Comparison of ENCODE assay signal across 2 cellular contexts in genomic region chr22:42646569-42647525, GRCh38.
TF ChIP-seq lines count a peak whose summit lies in the region.

No MANE protein-coding gene starts in this region.

TF ChIP-seq in SK-N-SH, 30 proteins besides CTCF, POLR2A, EP300 and RAD21 (continued from another document):
- TF ChIP-seq, protein P1, sequence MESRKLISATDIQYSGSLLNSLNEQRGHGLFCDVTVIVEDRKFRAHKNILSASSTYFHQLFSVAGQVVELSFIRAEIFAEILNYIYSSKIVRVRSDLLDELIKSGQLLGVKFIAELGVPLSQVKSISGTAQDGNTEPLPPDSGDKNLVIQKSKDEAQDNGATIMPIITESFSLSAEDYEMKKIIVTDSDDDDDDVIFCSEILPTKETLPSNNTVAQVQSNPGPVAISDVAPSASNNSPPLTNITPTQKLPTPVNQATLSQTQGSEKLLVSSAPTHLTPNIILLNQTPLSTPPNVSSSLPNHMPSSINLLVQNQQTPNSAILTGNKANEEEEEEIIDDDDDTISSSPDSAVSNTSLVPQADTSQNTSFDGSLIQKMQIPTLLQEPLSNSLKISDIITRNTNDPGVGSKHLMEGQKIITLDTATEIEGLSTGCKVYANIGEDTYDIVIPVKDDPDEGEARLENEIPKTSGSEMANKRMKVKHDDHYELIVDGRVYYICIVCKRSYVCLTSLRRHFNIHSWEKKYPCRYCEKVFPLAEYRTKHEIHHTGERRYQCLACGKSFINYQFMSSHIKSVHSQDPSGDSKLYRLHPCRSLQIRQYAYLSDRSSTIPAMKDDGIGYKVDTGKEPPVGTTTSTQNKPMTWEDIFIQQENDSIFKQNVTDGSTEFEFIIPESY (IDR thresholded peaks at IDR 0.05; ENCODE audit: borderline replicate concordance, low read depth) = no peak
- TF ChIP-seq TEAD4 (IDR thresholded peaks at IDR 0.05; ENCODE audit: borderline replicate concordance, insufficient read depth) (no peak), RFX5 (IDR thresholded peaks at IDR 0.05; ENCODE audit: low read length) (no peak), FOSL2 (IDR thresholded peaks at IDR 0.05; ENCODE audit: borderline replicate concordance, low read depth) (no peak), MEF2A (IDR thresholded peaks at IDR 0.05; ENCODE audit: borderline replicate concordance, low read depth) (no peak)
- TF ChIP-seq, protein P2, sequence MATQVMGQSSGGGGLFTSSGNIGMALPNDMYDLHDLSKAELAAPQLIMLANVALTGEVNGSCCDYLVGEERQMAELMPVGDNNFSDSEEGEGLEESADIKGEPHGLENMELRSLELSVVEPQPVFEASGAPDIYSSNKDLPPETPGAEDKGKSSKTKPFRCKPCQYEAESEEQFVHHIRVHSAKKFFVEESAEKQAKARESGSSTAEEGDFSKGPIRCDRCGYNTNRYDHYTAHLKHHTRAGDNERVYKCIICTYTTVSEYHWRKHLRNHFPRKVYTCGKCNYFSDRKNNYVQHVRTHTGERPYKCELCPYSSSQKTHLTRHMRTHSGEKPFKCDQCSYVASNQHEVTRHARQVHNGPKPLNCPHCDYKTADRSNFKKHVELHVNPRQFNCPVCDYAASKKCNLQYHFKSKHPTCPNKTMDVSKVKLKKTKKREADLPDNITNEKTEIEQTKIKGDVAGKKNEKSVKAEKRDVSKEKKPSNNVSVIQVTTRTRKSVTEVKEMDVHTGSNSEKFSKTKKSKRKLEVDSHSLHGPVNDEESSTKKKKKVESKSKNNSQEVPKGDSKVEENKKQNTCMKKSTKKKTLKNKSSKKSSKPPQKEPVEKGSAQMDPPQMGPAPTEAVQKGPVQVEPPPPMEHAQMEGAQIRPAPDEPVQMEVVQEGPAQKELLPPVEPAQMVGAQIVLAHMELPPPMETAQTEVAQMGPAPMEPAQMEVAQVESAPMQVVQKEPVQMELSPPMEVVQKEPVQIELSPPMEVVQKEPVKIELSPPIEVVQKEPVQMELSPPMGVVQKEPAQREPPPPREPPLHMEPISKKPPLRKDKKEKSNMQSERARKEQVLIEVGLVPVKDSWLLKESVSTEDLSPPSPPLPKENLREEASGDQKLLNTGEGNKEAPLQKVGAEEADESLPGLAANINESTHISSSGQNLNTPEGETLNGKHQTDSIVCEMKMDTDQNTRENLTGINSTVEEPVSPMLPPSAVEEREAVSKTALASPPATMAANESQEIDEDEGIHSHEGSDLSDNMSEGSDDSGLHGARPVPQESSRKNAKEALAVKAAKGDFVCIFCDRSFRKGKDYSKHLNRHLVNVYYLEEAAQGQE (IDR thresholded peaks at IDR 0.05; ENCODE audit: low read depth, low read length) = no peak

TF ChIP-seq in SK-N-SH treated with all-trans-retinoic acid at 6 μM for 48 hours, 23 proteins besides CTCF, POLR2A, EP300 and RAD21 (continued from another document):
- TF ChIP-seq TSHZ2 (CRISPR knock-in tag; IDR thresholded peaks at IDR 0.05) (no peak), ZC3H10 (CRISPR knock-in tag; IDR thresholded peaks at IDR 0.05) (no peak), SNAI2 (CRISPR knock-in tag; IDR thresholded peaks at IDR 0.05) (no peak), OSR1 (CRISPR knock-in tag; IDR thresholded peaks at IDR 0.05) (no peak), CREB5 (CRISPR knock-in tag; IDR thresholded peaks at IDR 0.05; ENCODE audit: low read depth) (no peak), ZNF8 (CRISPR knock-in tag; IDR thresholded peaks at IDR 0.05) (no peak)
- TF ChIP-seq, protein P3, sequence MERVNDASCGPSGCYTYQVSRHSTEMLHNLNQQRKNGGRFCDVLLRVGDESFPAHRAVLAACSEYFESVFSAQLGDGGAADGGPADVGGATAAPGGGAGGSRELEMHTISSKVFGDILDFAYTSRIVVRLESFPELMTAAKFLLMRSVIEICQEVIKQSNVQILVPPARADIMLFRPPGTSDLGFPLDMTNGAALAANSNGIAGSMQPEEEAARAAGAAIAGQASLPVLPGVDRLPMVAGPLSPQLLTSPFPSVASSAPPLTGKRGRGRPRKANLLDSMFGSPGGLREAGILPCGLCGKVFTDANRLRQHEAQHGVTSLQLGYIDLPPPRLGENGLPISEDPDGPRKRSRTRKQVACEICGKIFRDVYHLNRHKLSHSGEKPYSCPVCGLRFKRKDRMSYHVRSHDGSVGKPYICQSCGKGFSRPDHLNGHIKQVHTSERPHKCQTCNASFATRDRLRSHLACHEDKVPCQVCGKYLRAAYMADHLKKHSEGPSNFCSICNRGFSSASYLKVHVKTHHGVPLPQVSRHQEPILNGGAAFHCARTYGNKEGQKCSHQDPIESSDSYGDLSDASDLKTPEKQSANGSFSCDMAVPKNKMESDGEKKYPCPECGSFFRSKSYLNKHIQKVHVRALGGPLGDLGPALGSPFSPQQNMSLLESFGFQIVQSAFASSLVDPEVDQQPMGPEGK (CRISPR knock-in tag; IDR thresholded peaks at IDR 0.05; ENCODE audit: borderline replicate concordance) = no peak
TF ChIP-seq in SK-N-SH treated with all-trans-retinoic acid at 6 μM for 48 hours: peak in this region for 0.
